10 cellular contexts compared by ENCODE assay signal in genomic region chr19:49875177-49875576, GRCh38. TPM values are rescaled to one million over a fixed set of nuclear protein-coding genes. Genes with fewer than 3 reads are reported as not detected.
DNase-seq lines count a peak whose midpoint lies in the region; ATAC-seq, FAIRE-seq and TF ChIP-seq lines count a peak whose summit lies in the region.
"Had no signal": no experiment of that assay in that cellular context is flagged by ENCODE, and none has a peak within 500 bp of the region (broad histone marks: within the 10 kb centered on the region; RNA-seq: fewer than 3 reads in every experiment).

No MANE protein-coding gene starts in this region.

- peaks cover 6% of the 10 kb centered on the region for H3K4me1 ChIP-seq in foreskin keratinocyte
- H3K4me1 ChIP-seq in skeletal muscle satellite cell (ENCODE audit: control insufficient read depth, insufficient read depth, low read length) = peaks cover 30% of the 10 kb centered on the region

- peaks cover 15% of the 10 kb centered on the region for H3K36me3 ChIP-seq in SK-N-MC (ENCODE audit: insufficient read depth, low read length)
- peaks cover 10% of the 10 kb centered on the region for H3K36me3 ChIP-seq in skeletal muscle satellite cell (ENCODE audit: insufficient read depth, low read length)

- DNase-seq in SK-N-MC (ENCODE audit: low read depth, low spot score) = no peak
- no peak for DNase-seq in foreskin keratinocyte
- no peak for DNase-seq in anterior cingulate cortex (lab: John Stamatoyannopoulos, UW)
- no peak for DNase-seq in stimulated activated CD4-positive, alpha-beta T cell treated with anti-CD3 and anti-CD28 coated beads, Interleukin-1b, Interleukin-23, amount 100 ng/mL, for 48 hours
- DNase-seq in H54 (ENCODE audit: insufficient read length, low spot score) = no peak
- DNase-seq in head of caudate nucleus = no peak
- DNase-seq: activated gamma-delta T cell, NCI-H1436 had no signal

- no peak for TF ChIP-seq POLR2A in H54 (IDR thresholded peaks at IDR 0.05; ENCODE audit: low read depth, low read length)

- TF ChIP-seq CTCF in foreskin keratinocyte (conservative IDR thresholded peaks at IDR 0.05) = no peak

- H3K27ac ChIP-seq in SK-N-MC (no peak overlapping the region), foreskin keratinocyte (peak overlapping the region; percentile 94)

- H3K4me2 ChIP-seq in skeletal muscle satellite cell (ENCODE audit: low read length) = peak overlapping the region; percentile 98

- no peaks in the 10 kb centered on the region for H3K9me3 ChIP-seq in SK-N-MC (ENCODE audit: low read depth, low read length)
- no peaks in the 10 kb centered on the region for H3K9me3 ChIP-seq in skeletal muscle satellite cell (replicated peaks; ENCODE audit: low read length)

- H3K9ac ChIP-seq in SK-N-MC (ENCODE audit: insufficient read length) (peak overlapping the region; percentile 100), skeletal muscle satellite cell (ENCODE audit: low read depth, low read length) (peak overlapping the region; percentile 99)

- intact Hi-C loops in head of caudate nucleus (cut with DNase I) = loop anchor here (5.0 kb wide), 1 partner anchor 58 kb away; the partner anchor contains the start of gene MED25

- FAIRE-seq in H54 (lab: Jason Lieb, UNC) = no peak

- ATAC-seq in foreskin keratinocyte = no peak

- peak overlapping the region; percentile 89; the same call in 1 of the 2 replicates for H3K4me3 ChIP-seq in GM08714 (ENCODE audit: low read length)
- peak overlapping the region; percentile 100 for H3K4me3 ChIP-seq in SK-N-MC
- H3K4me3 ChIP-seq in skeletal muscle satellite cell (ENCODE audit: low read length) = peak overlapping the region; percentile 96

- H3K27me3 ChIP-seq in foreskin keratinocyte (no peaks in the 10 kb centered on the region), skeletal muscle satellite cell (ENCODE audit: control insufficient read depth, insufficient read depth, low read length) (no peaks in the 10 kb centered on the region)

RNA-seq across cellular contexts. Expression of gene AKT1S1, which starts 2.0 kb away (rescaled TPM):
- 20.8 and 22.5 TPM in 2 replicates for total RNA-seq in foreskin keratinocyte
- 75.0 and 75.6 TPM in 2 replicates for polyA plus RNA-seq in foreskin keratinocyte
- total RNA-seq in skeletal muscle satellite cell (2012; rRNA removed) = 11.7 and 13.1 TPM in 2 replicates

RNA-seq across cellular contexts. Expression of gene TBC1D17, which starts 2.3 kb away (rescaled TPM):
- total RNA-seq in foreskin keratinocyte = 12.4 and 14.7 TPM in 2 replicates
- 20.5 and 27.4 TPM in 2 replicates for polyA plus RNA-seq in foreskin keratinocyte
- total RNA-seq in skeletal muscle satellite cell (2012; rRNA removed) = 7.4 and 12.2 TPM in 2 replicates

RNA-seq across cellular contexts. Expression of gene PNKP, which starts 7.8 kb away (rescaled TPM):
- total RNA-seq in foreskin keratinocyte = 56.4 and 57.6 TPM in 2 replicates
- polyA plus RNA-seq in foreskin keratinocyte = 51.5 and 55.9 TPM in 2 replicates
- 43.9 TPM in 2 replicates for total RNA-seq in skeletal muscle satellite cell (2012; rRNA removed)

RNA-seq across cellular contexts. Expression of gene IL4I1, which starts 21.5 kb away (rescaled TPM):
- 0.44 and 0.46 TPM in 2 replicates for total RNA-seq in foreskin keratinocyte
- 0.26 and 0.28 TPM in 2 replicates for polyA plus RNA-seq in foreskin keratinocyte
- total RNA-seq in skeletal muscle satellite cell (2012; rRNA removed) = 0.25 and 1.1 TPM in 2 replicates

RNA-seq across cellular contexts. Expression of gene PTOV1, which starts 24.2 kb away (rescaled TPM):
- total RNA-seq in foreskin keratinocyte = 77.3 and 92.2 TPM in 2 replicates
- polyA plus RNA-seq in foreskin keratinocyte = 99.5 and 116 TPM in 2 replicates
- total RNA-seq in skeletal muscle satellite cell (2012; rRNA removed) = 31.7 and 36.8 TPM in 2 replicates
